In the genomic region with DNA sequence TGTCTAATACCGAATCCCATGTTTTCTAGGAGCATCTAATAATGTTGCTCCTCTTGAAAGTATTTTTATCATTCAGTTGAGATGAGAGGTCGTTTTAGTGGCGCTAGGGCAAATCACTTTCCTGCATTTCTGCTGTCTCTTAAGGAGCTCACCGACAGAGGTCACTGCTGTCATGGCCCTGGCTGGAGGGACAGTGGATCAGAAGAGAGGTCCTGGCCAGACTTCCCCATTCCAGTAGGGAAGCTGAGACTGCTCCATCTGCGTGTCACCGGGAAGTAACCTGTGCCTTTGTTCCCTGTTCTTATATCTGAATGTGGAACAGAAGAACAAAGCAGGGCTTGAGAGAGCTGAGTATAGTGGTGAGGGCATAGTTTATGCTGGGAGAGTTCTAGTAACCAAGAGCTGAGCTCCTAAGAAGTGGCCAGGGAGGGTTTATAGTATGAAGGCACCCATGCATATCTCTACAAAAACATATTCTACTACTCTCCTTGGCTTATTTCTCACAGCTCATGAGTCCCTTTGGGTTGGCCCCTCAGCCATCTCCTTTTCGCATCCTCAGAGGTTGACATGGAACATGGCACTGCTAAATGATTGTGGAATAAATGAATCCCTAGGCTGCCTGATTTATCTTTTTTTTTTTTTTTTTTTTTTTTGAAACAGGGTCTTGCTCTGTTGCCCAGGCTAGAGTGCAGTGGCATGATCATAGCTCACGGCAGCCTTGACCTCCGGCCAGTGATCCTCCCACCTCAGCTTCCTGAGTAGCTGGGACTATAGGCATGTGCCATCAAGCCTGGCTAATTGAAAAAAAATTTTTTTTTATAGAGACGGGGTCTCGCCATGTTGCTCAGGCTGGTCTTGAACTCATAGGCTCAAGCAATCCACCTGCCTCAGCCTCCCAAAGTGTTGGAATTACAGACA, we compare ENCODE assay signal across 8 cellular contexts. TPM values are rescaled to one million over a fixed set of nuclear protein-coding genes. Genes with fewer than 3 reads are reported as not detected.
DNase-seq lines count a peak whose midpoint lies in the region; ATAC-seq and TF ChIP-seq lines count a peak whose summit lies in the region.

No MANE protein-coding gene starts in this region.

- no peaks in the 10 kb centered on the region for H3K9me3 ChIP-seq in GM23248 (ENCODE audit: low read depth)
- H3K9me3 ChIP-seq in body of pancreas, result no peaks in the 10 kb centered on the region
- H3K9me3 ChIP-seq in sigmoid colon, result no peaks in the 10 kb centered on the region

- peaks cover 100% of the 10 kb centered on the region for H3K79me2 ChIP-seq in GM23248 (ENCODE audit: insufficient read depth)

- no peak overlapping the region for H3K4me2 ChIP-seq in GM23248 (ENCODE audit: unreplicated experiment)

- in situ Hi-C loops in GM23248 (cut with MboI), result no loop called here

- H3K27ac ChIP-seq in GM23248 (no peak overlapping the region), body of pancreas (peak overlapping the region in 2 of 4 donors; percentile 2 to 57), sigmoid colon (peak overlapping the region in 1 of 4 donors; percentile 55)

- ATAC-seq in body of pancreas (peak; percentile 80), GM19397 (IDR thresholded peaks at IDR 0.05; ENCODE audit: unreplicated experiment) (no peak), GM18517 (IDR thresholded peaks at IDR 0.05; ENCODE audit: unreplicated experiment) (no peak)

- H3K4me3 ChIP-seq in GM23248, result no peak overlapping the region
- no peak overlapping the region for H3K4me3 ChIP-seq in body of pancreas
- H3K4me3 ChIP-seq in sigmoid colon, result no peak overlapping the region

- no peak overlapping the region for H3K9ac ChIP-seq in GM23248

- H3K4me1 ChIP-seq in GM23248 (ENCODE audit: insufficient read depth) (peaks cover 6% of the 10 kb centered on the region; the same call in 1 of the 2 replicates), body of pancreas (peaks cover 44% of the 10 kb centered on the region), sigmoid colon (peaks cover 0 to 29% (median 17%) of the 10 kb centered on the region in 4 donors)

- WGBS in GM23248 (ENCODE audit: low coverage in 1 of 2, low lambda C conversion rate in 2 of 2, missing lambda C conversion rate in 2 of 2), 2 experiments, result 80 to 85% methylated on average over 11 of the region's 11 CpGs
- 56 to 63% methylated on average over 11 of the region's 11 CpGs for WGBS in body of pancreas, 2 donors
- WGBS in sigmoid colon, 2 donors, result 70 to 83% methylated on average over 11 of the region's 11 CpGs

- H4K20me1 ChIP-seq in GM23248 (ENCODE audit: insufficient read depth), result peaks cover 8% of the 10 kb centered on the region

- TF ChIP-seq POLR2A in body of pancreas (IDR thresholded peaks at IDR 0.05) (no peak), sigmoid colon (IDR thresholded peaks at IDR 0.05) (no peak)

- no peaks in the 10 kb centered on the region for H3K27me3 ChIP-seq in GM23248 (replicated peaks; ENCODE audit: insufficient read depth)
- H3K27me3 ChIP-seq in body of pancreas, result no peaks in the 10 kb centered on the region
- no peaks in the 10 kb centered on the region for H3K27me3 ChIP-seq in sigmoid colon

- TF ChIP-seq EP300 in sigmoid colon (IDR thresholded peaks at IDR 0.05), result no peak

- peaks cover 4% of the 10 kb centered on the region; the same call in 1 of the 2 replicates for H3F3A ChIP-seq in GM23248 (ENCODE audit: insufficient read depth)

- TF ChIP-seq CTCF in body of pancreas (IDR thresholded peaks at IDR 0.05) (peak in 6 of 7 experiments; percentile 17 to 57 (median 42)), sigmoid colon (IDR thresholded peaks at IDR 0.05) (no peak)

- DNase-seq in GM23248 (peak; percentile 23), body of pancreas (peak; percentile 44 to 75 (median 57)), hypothalamus (lab: John Stamatoyannopoulos, UW) (peak in 31 of 51 donors; percentile 9 to 66 (median 31)), sigmoid colon (peak; percentile 76), HPDE6-E6E7 (ENCODE audit: extremely low spot score) (no peak), NCI-H1092 (lab: John Stamatoyannopoulos, UW) (no peak)

- H3K36me3 ChIP-seq in GM23248 (ENCODE audit: low read depth) (no peaks in the 10 kb centered on the region), body of pancreas (replicated peaks in 1 of 2; ENCODE audit: insufficient read depth in 1 of 2, low read depth in 2 of 2) (no peaks in the 10 kb centered on the region), sigmoid colon (no peaks in the 10 kb centered on the region)

- H3K9me2 ChIP-seq in GM23248 (ENCODE audit: insufficient read depth), result no peaks in the 10 kb centered on the region

- no peak overlapping the region for H2AFZ ChIP-seq in GM23248

- intact Hi-C loops in body of pancreas (cut with DNase I), result no loop called here
- intact Hi-C loops in sigmoid colon (cut with DNase I), result no loop called here

RNA-seq across cellular contexts. Expression of gene ATP6V0E1, which starts 27.2 kb away (rescaled TPM):
- total RNA-seq in GM23248 (2014; rRNA removed; shearing (Covaris generic)), result 175 and 204 TPM in 2 replicates
- polyA plus RNA-seq in GM23248 (2016; fragmentation: Nextera tagmentation; extraction: Ambion mirVana) (675 and 702 TPM in 2 replicates), sigmoid colon (100 to 1,000 TPM; 158 to 261 (median 249) TPM)
- total RNA-seq in body of pancreas (10 to 100 TPM; 41.2 to 68.7 TPM), sigmoid colon (100 to 1,000 TPM; 117 to 154 (median 134) TPM)

RNA-seq across cellular contexts. Expression of gene CREBRF, which starts 45.3 kb away (rescaled TPM):
- total RNA-seq in GM23248 (2014; rRNA removed; shearing (Covaris generic)), result 10.0 and 14.6 TPM in 2 replicates
- 3.2 and 3.5 TPM in 2 replicates for polyA plus RNA-seq in GM23248 (2016; fragmentation: Nextera tagmentation; extraction: Ambion mirVana)
- 10 to 100 TPM; 19.7 to 37.2 TPM for total RNA-seq in body of pancreas
- 10 to 100 TPM; 47.9 to 58.5 (median 56.6) TPM for total RNA-seq in sigmoid colon
- 1 to 10 TPM; 4.4 to 6.6 (median 6.6) TPM for polyA plus RNA-seq in sigmoid colon

RNA-seq across cellular contexts. Expression of gene RPL26L1, which starts 51.6 kb away (rescaled TPM):
- 24.3 and 30.7 TPM in 2 replicates for total RNA-seq in GM23248 (2014; rRNA removed; shearing (Covaris generic))
- polyA plus RNA-seq in GM23248 (2016; fragmentation: Nextera tagmentation; extraction: Ambion mirVana) (102 and 104 TPM in 2 replicates), sigmoid colon (10 to 100 TPM; 31.2 to 70.9 (median 41.8) TPM)
- total RNA-seq in body of pancreas (10 to 100 TPM in 1 of 2 donors, 1 to 10 TPM in 1; 7.3 to 11.4 TPM), sigmoid colon (10 to 100 TPM; 11.6 to 30.9 (median 25.4) TPM)

Comparison
In these comparisons a context has a peak if more than half of its experiments do, and no peak if none do; other contexts are left out.
1. DNase-seq: peak in GM23248 (single experiment), body of pancreas (4 of 4), hypothalamus (31 of 51) and sigmoid colon (single experiment); none in HPDE6-E6E7 (single experiment) and NCI-H1092 (single experiment).
2. CTCF ChIP-seq: peak in body of pancreas (6 of 7); none in sigmoid colon (0 of 4).